Comparison of ENCODE assay signal across 26 cellular contexts in the genomic region with DNA sequence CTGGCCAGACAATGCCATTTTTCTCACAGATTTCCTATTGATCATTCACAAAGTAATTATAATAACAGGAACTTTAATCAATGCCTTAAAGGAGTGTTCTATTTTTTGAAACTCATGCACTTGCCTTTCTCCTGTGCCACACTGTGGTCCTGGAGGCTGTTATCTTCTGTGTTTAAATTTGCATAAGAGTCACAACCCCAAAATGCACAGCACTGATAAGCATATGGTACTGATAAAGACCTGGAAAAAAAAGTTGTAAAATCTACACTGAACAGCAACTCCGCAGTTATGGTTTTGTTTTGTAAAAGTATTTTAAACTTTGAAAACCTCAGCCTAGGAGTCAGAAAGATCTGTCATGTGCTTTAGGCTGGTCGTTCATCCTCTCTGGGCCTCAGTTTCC.
"Had no signal": no experiment of that assay in that cellular context is flagged by ENCODE, and none has a peak within 500 bp of the region (broad histone marks: within the 10 kb centered on the region; RNA-seq: fewer than 3 reads in every experiment).

No MANE protein-coding gene starts in this region.

- H3K27me3 ChIP-seq: gastrocnemius medialis, heart right ventricle, neural progenitor cell, ovary, spleen, transverse colon had no signal

- H2AFZ ChIP-seq: neural progenitor cell had no signal

- ATAC-seq: gastrocnemius medialis; heart right ventricle; left cardiac atrium; lower lobe of right lung; natural killer cell; sciatic nerve; stimulated activated memory B cell treated with anti-CD40 and anti-IgM and Interleukin-4, amounts not matched to agents 10 μg/mL and 1 μg/mL and 100 μg/mL, for 72 hours; stimulated activated naive CD8-positive, alpha-beta T cell treated with anti-CD3 and anti-CD28 coated beads, Interleukin-15, amount 100 ng/mL, for 72 hours had no signal

- H3K4me2 ChIP-seq: neural progenitor cell had no signal

- H3K9me3 Mint-ChIP-seq: endodermal cell; memory B cell; mesothelial cell of epicardium; natural killer cell; neural progenitor cell; stimulated activated memory B cell treated with anti-CD40 and anti-IgM and Interleukin-4, amounts not matched to agents 10 μg/mL and 1 μg/mL and 100 μg/mL, for 72 hours; stimulated activated naive CD8-positive, alpha-beta T cell treated with anti-CD3 and anti-CD28 coated beads, Interleukin-15, amount 100 ng/mL, for 72 hours had no signal

- H3K4me3 Mint-ChIP-seq: endodermal cell; memory B cell; mesothelial cell of epicardium; natural killer cell; neural progenitor cell; stimulated activated memory B cell treated with anti-CD40 and anti-IgM and Interleukin-4, amounts not matched to agents 10 μg/mL and 1 μg/mL and 100 μg/mL, for 72 hours; stimulated activated naive CD8-positive, alpha-beta T cell treated with anti-CD3 and anti-CD28 coated beads, Interleukin-15, amount 100 ng/mL, for 72 hours had no signal

- H3K36me3 Mint-ChIP-seq: natural killer cell; stimulated activated memory B cell treated with anti-CD40 and anti-IgM and Interleukin-4, amounts not matched to agents 10 μg/mL and 1 μg/mL and 100 μg/mL, for 72 hours had no signal

- H3K4me1 Mint-ChIP-seq: memory B cell; natural killer cell; neural progenitor cell; stimulated activated memory B cell treated with anti-CD40 and anti-IgM and Interleukin-4, amounts not matched to agents 10 μg/mL and 1 μg/mL and 100 μg/mL, for 72 hours; stimulated activated naive CD8-positive, alpha-beta T cell treated with anti-CD3 and anti-CD28 coated beads, Interleukin-15, amount 100 ng/mL, for 72 hours had no signal

- H3K4me1 ChIP-seq: gastrocnemius medialis, heart right ventricle, left ventricle myocardium inferior, lower lobe of right lung, neural progenitor cell, prostate gland, spleen had no signal

- DNase-seq: effector CD4-positive, alpha-beta T cell; endodermal cell; gastrocnemius medialis; heart right ventricle; kidney; left cardiac atrium; left ventricle myocardium inferior; lower lobe of right lung; natural killer cell; nucleus accumbens; ovary; spleen; stimulated activated CD4-positive, alpha-beta T cell treated with anti-CD3 and anti-CD28 coated beads, Interleukin-15, amount 100 ng/mL, for 24 hours; stimulated activated CD4-positive, alpha-beta T cell treated with anti-CD3 and anti-CD28 coated beads, Interleukin-1b, Interleukin-23, amount 100 ng/mL, for 48 hours; stimulated activated CD4-positive, alpha-beta T cell treated with anti-CD3 and anti-CD28 coated beads, Interleukin-4, amount 100 ng/mL, for 24 hours; stimulated activated naive CD8-positive, alpha-beta T cell treated with anti-CD3 and anti-CD28 coated beads, Interleukin-15, amount 100 ng/mL, for 72 hours; substantia nigra; transverse colon had no signal

- H3K27ac Mint-ChIP-seq: endodermal cell; memory B cell; mesothelial cell of epicardium; natural killer cell; neural progenitor cell; stimulated activated memory B cell treated with anti-CD40 and anti-IgM and Interleukin-4, amounts not matched to agents 10 μg/mL and 1 μg/mL and 100 μg/mL, for 72 hours; stimulated activated naive CD8-positive, alpha-beta T cell treated with anti-CD3 and anti-CD28 coated beads, Interleukin-15, amount 100 ng/mL, for 72 hours had no signal

- H3K27me3 Mint-ChIP-seq: memory B cell; stimulated activated memory B cell treated with anti-CD40 and anti-IgM and Interleukin-4, amounts not matched to agents 10 μg/mL and 1 μg/mL and 100 μg/mL, for 72 hours; stimulated activated naive CD8-positive, alpha-beta T cell treated with anti-CD3 and anti-CD28 coated beads, Interleukin-15, amount 100 ng/mL, for 72 hours had no signal

- H3K9me3 ChIP-seq: gastrocnemius medialis, heart right ventricle, left ventricle myocardium inferior, lower lobe of right lung, ovary, prostate gland, spleen, thoracic aorta, transverse colon had no signal

- H3K27ac ChIP-seq: coronary artery, gastrocnemius medialis, heart right ventricle, left ventricle myocardium inferior, lower lobe of right lung, neural progenitor cell, ovary, prostate gland, spleen, thoracic aorta, transverse colon had no signal

- H3K4me3 ChIP-seq: coronary artery, gastrocnemius medialis, heart right ventricle, left ventricle myocardium inferior, lower lobe of right lung, neural progenitor cell, ovary, prostate gland, spleen, thoracic aorta, transverse colon had no signal

- H3K36me3 ChIP-seq: lower lobe of right lung, ovary, prostate gland had no signal
